24 cellular contexts compared by ENCODE assay signal in the genomic region with DNA sequence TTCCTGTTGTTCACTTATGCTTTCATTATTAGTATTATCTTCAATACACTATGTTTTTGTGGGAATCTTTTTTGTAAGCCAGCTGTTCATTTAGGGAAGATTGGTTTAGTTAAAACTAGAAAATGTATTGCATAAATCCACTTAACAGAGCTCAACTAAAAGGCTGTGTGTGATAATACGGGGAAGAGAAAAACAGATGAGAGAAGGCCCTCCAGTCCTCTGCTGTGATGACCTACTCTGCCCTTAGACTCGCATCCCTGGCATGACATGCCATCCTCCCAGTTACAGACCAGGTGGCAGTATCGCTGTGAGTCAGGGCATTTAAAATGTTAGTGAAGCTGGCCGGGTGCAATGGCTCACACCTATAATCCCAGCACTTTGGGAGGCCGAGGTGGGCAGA.
"Had no signal": no experiment of that assay in that cellular context is flagged by ENCODE, and none has a peak within 500 bp of the region (broad histone marks: within the 10 kb centered on the region; RNA-seq: fewer than 3 reads in every experiment).

No MANE protein-coding gene starts in this region.

- DNase-seq: cortex of kidney; effector CD4-positive, alpha-beta T cell; head of caudate nucleus; kidney; mesenchymal stem cell; mucosa of descending colon; naive B cell; pancreas; retina; right lobe of liver; small intestine; stimulated activated CD4-positive, alpha-beta T cell treated with anti-CD3 and anti-CD28 coated beads, Interleukin-15, amount 100 ng/mL, for 24 hours; stimulated activated CD4-positive, alpha-beta T cell treated with anti-CD3 and anti-CD28 coated beads, Interleukin-2, amount 100 ng/mL, for 48 hours; stimulated activated naive B cell treated with anti-CD40 and anti-IgM and Interleukin-4, amounts not matched to agents 10 μg/mL and 1 μg/mL and 100 μg/mL, for 72 hours; transverse colon; upper lobe of right lung had no signal

- H3K36me3 ChIP-seq: neutrophil, pancreas, right lobe of liver, transverse colon, upper lobe of right lung, vagina had no signal

- H3K27me3 Mint-ChIP-seq: natural killer cell treated with Interleukin-12 subunit alpha and Interleukin-12 subunit beta and Interleukin-15 and Interleukin-18, amount 100 ng/mL, for 72 hours had no signal

- H3K4me3 ChIP-seq: lung, mucosa of descending colon, pancreas, right lobe of liver, transverse colon, upper lobe of right lung, vagina had no signal

- H3K36me3 Mint-ChIP-seq: mesothelial cell of epicardium; naive B cell; natural killer cell treated with Interleukin-12 subunit alpha and Interleukin-12 subunit beta and Interleukin-15 and Interleukin-18, amount 100 ng/mL, for 72 hours; stimulated activated naive B cell treated with anti-CD40 and anti-IgM and Interleukin-4, amounts not matched to agents 10 μg/mL and 1 μg/mL and 100 μg/mL, for 72 hours had no signal

- H3K9me3 ChIP-seq: mucosa of descending colon, neutrophil, pancreas, transverse colon, upper lobe of right lung, vagina had no signal

- ATAC-seq: left lobe of liver; mucosa of descending colon; natural killer cell treated with Interleukin-12 subunit alpha and Interleukin-12 subunit beta and Interleukin-15 and Interleukin-18, amount 100 ng/mL, for 72 hours; right lobe of liver; stimulated activated naive B cell treated with anti-CD40 and anti-IgM and Interleukin-4, amounts not matched to agents 10 μg/mL and 1 μg/mL and 100 μg/mL, for 72 hours; upper lobe of right lung had no signal

- H3K27ac Mint-ChIP-seq: mesothelial cell of epicardium; naive B cell; natural killer cell treated with Interleukin-12 subunit alpha and Interleukin-12 subunit beta and Interleukin-15 and Interleukin-18, amount 100 ng/mL, for 72 hours; stimulated activated naive B cell treated with anti-CD40 and anti-IgM and Interleukin-4, amounts not matched to agents 10 μg/mL and 1 μg/mL and 100 μg/mL, for 72 hours; stimulated activated naive CD8-positive, alpha-beta T cell treated with anti-CD3 and anti-CD28 coated beads, Interleukin-15, Interleukin-2, amounts not matched to agents 100 ng/mL and 50 ng/mL, for 24 hours had no signal

- H3K9me3 Mint-ChIP-seq: mesothelial cell of epicardium; naive B cell; natural killer cell treated with Interleukin-12 subunit alpha and Interleukin-12 subunit beta and Interleukin-15 and Interleukin-18, amount 100 ng/mL, for 72 hours; neural crest cell; stimulated activated naive B cell treated with anti-CD40 and anti-IgM and Interleukin-4, amounts not matched to agents 10 μg/mL and 1 μg/mL and 100 μg/mL, for 72 hours; stimulated activated naive CD8-positive, alpha-beta T cell treated with anti-CD3 and anti-CD28 coated beads, Interleukin-15, Interleukin-2, amounts not matched to agents 100 ng/mL and 50 ng/mL, for 24 hours had no signal

- FAIRE-seq: kidney, pancreas, small intestine had no signal

- H3K4me3 Mint-ChIP-seq: mesothelial cell of epicardium; naive B cell; natural killer cell treated with Interleukin-12 subunit alpha and Interleukin-12 subunit beta and Interleukin-15 and Interleukin-18, amount 100 ng/mL, for 72 hours; neural crest cell; stimulated activated naive B cell treated with anti-CD40 and anti-IgM and Interleukin-4, amounts not matched to agents 10 μg/mL and 1 μg/mL and 100 μg/mL, for 72 hours; stimulated activated naive CD8-positive, alpha-beta T cell treated with anti-CD3 and anti-CD28 coated beads, Interleukin-15, Interleukin-2, amounts not matched to agents 100 ng/mL and 50 ng/mL, for 24 hours had no signal

- H3K4me1 ChIP-seq: right lobe of liver, transverse colon, upper lobe of right lung, vagina had no signal

- H3K27ac ChIP-seq: neutrophil, pancreas, right lobe of liver, transverse colon, upper lobe of right lung, vagina had no signal

- H3K27me3 ChIP-seq: right lobe of liver, transverse colon, vagina had no signal

- H3K4me1 Mint-ChIP-seq: mesothelial cell of epicardium; naive B cell; stimulated activated naive B cell treated with anti-CD40 and anti-IgM and Interleukin-4, amounts not matched to agents 10 μg/mL and 1 μg/mL and 100 μg/mL, for 72 hours had no signal
